22 cellular contexts compared by ENCODE assay signal in genomic region chr11:115157247-115157646, GRCh38.
"Had no signal": no experiment of that assay in that cellular context is flagged by ENCODE, and none has a peak within 500 bp of the region (broad histone marks: within the 10 kb centered on the region; RNA-seq: fewer than 3 reads in every experiment).

No MANE protein-coding gene starts in this region.

- FAIRE-seq: K562 had no signal

- DNase-seq: Kasumi-1; MM.1S; NCI-H1092 treated with DMSO at 0.1 percent for 48 hours; NCI-H1436 treated with DMSO at 0.1 percent for 48 hours; NCI-H1694; NCI-H187 treated with DMSO at 0.1 percent for 48 hours; NCI-H2029 treated with DMSO at 0.1 percent for 48 hours; NCI-H2171; NCI-H226; NCI-H446; NCI-H524; NCI-H526 treated with DMSO at 0.1 percent for 48 hours; NCI-H748 treated with DMSO at 0.1 percent for 48 hours; NK-92 treated with Interleukin-12 subunit alpha and Interleukin-12 subunit beta, amount 100 ng/mL, for 24 hours; PC-3; SHP77; SW 1271 had no signal

- H3K9me3 ChIP-seq: SK-N-SH had no signal

- H3K9ac ChIP-seq: KMS-11, SK-N-SH had no signal

- H3K27ac ChIP-seq: KMS-11, RWPE1 had no signal

- H3K9me3 Mint-ChIP-seq: IgD-negative memory B cell had no signal

- H3K4me3 Mint-ChIP-seq: IgD-negative memory B cell had no signal

- H3K27ac Mint-ChIP-seq: IgD-negative memory B cell had no signal

- H3K4me3 ChIP-seq: K562 had no signal
